Comparison of ENCODE assay signal across 7 cellular contexts in genomic region chr5:74639538-74640449, GRCh38. TPM values are rescaled to one million over a fixed set of nuclear protein-coding genes. Genes with fewer than 3 reads are reported as not detected.
A peak's percentile ranks its signal among the peaks of the same experiment; 100 is the strongest.
DNase-seq lines count a peak whose midpoint lies in the region; ATAC-seq and TF ChIP-seq lines count a peak whose summit lies in the region.

No MANE protein-coding gene starts in this region.

- no peaks in the 10 kb centered on the region for H3K36me3 Mint-ChIP-seq in natural killer cell

- peak overlapping the region; percentile 83 to 91 for H3K27ac Mint-ChIP-seq in natural killer cell

- 1% methylated on average over 7 of the region's 61 CpGs for WGBS in esophagus muscularis mucosa

- no peaks in the 10 kb centered on the region for H3K9me3 Mint-ChIP-seq in natural killer cell

- TF ChIP-seq POLR2A in esophagus muscularis mucosa (IDR thresholded peaks at IDR 0.05; ENCODE audit: low read depth): no peak

- intact Hi-C loops in esophagus muscularis mucosa (cut with DNase I) (loop anchor here (2.0 kb wide), 1 partner anchor 737 kb away; no protein-coding TSS in a partner anchor), natural killer cell (cut with micrococcal nuclease) (loop anchor here (1.0 to 10.0 kb wide), 5 partner anchors 9 to 1765 kb away; partner anchors contain the start of gene IQGAP2)

- H3K9me3 ChIP-seq in esophagus muscularis mucosa: no peaks in the 10 kb centered on the region

- in situ Hi-C loops in GM13977 (cut with MboI; ENCODE audit: low pct_unique_long_range_greater_than_20kb, low sequenced_read_pairs, unreplicated experiment): loop anchor here (25.0 kb wide), 1 partner anchor 602 kb away; no protein-coding TSS in a partner anchor

- H3K4me1 Mint-ChIP-seq in natural killer cell: peaks cover 50 to 58% of the 10 kb centered on the region in 2 donors

- H3K27me3 ChIP-seq in esophagus muscularis mucosa: no peaks in the 10 kb centered on the region

- TF ChIP-seq EP300 in esophagus muscularis mucosa (IDR thresholded peaks at IDR 0.05): no peak

- TF ChIP-seq CTCF in GM13977 (IDR thresholded peaks at IDR 0.05; ENCODE audit: extremely low read depth, insufficient read depth, missing control alignments) (no peak), esophagus muscularis mucosa (IDR thresholded peaks at IDR 0.05) (peak in 1 of 3 experiments; percentile 34), natural killer cell (IDR thresholded peaks at IDR 0.05) (no peak)

- peak overlapping the region; percentile 67 to 76 (median 71) for H3K4me3 ChIP-seq in esophagus muscularis mucosa

- peaks cover 0 to 7% (median 0%) of the 10 kb centered on the region in 4 donors for H3K36me3 ChIP-seq in esophagus muscularis mucosa

- peaks cover 36 to 47% (median 37%) of the 10 kb centered on the region in 4 donors for H3K4me1 ChIP-seq in esophagus muscularis mucosa

- H3K27ac ChIP-seq in esophagus muscularis mucosa (replicated peaks in 1 of 4): peak overlapping the region; percentile 71 to 85 (median 79)

- ATAC-seq in HG02623 (IDR thresholded peaks at IDR 0.05; ENCODE audit: unreplicated experiment): peak; percentile 3
- ATAC-seq in natural killer cell: peak; percentile 22 to 43 (median 27)

- H3K27me3 Mint-ChIP-seq in natural killer cell (ENCODE audit: low read depth in 2 of 2): no peaks in the 10 kb centered on the region

- H3K4me3 Mint-ChIP-seq in natural killer cell: peak overlapping the region; percentile 91

- DNase-seq in GM13977 (ENCODE audit: low spot score) (peak; percentile 28), NCI-H2227 (lab: John Stamatoyannopoulos, UW; ENCODE audit: unreplicated experiment) (peak; percentile 35), activated T-cell treated with anti-CD3 and anti-CD28 coated beads for 1 hour (ENCODE audit: low read depth) (peak; percentile 8), esophagus muscularis mucosa (ENCODE audit: extremely low spot score) (no peak), natural killer cell (peak; percentile 32), NCI-H774 (lab: John Stamatoyannopoulos, UW) (no peak)

RNA-seq across cellular contexts. Expression of gene ENC1, which starts 0.7 kb away (rescaled TPM):
- total RNA-seq in esophagus muscularis mucosa: 10 to 100 TPM in 3 of 4 donors, 1 to 10 TPM in 1; 8.9 to 23.7 (median 13.1) TPM
- 100 to 1,000 TPM in 1 of 3 donors, 10 to 100 TPM in 2; 89.6 to 133 (median 99.3) TPM for total RNA-seq in natural killer cell

RNA-seq across cellular contexts. Expression of gene HEXB, which starts 45.2 kb away (rescaled TPM):
- total RNA-seq in esophagus muscularis mucosa (100 to 1,000 TPM; 101 to 128 (median 113) TPM), natural killer cell (10 to 100 TPM; 55.3 to 61.4 (median 55.5) TPM)

Comparison
In these comparisons a context has a peak if more than half of its experiments do, and no peak if none do; other contexts are left out.
1. DNase-seq: peak in GM13977 (single experiment), NCI-H2227 (single experiment), activated T-cell treated with anti-CD3 and anti-CD28 coated beads for 1 hour (single experiment) and natural killer cell (single experiment); none in esophagus muscularis mucosa (single experiment) and NCI-H774 (single experiment).